In the genomic region with DNA sequence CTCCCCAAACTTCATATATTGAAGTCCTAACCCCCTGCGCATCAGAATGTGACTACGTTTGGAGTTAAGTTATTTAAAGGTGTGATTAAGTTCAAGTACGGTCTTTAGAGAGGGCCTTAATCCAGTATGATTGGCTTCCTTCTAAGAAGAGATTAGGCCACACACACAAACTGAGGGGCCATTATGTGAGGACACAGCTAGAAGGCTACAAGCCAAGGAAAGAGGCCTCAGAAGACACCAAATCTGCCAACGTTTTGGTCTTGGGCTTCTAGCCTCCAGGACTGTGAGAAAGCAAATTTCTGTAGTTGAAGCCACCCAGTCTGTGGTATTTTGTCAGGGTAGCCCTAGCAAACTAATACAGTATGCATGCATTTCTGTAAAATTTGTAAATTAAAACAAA, we compare ENCODE assay signal across 1 cellular context.
TF ChIP-seq lines count a peak whose summit lies in the region.

No MANE protein-coding gene starts in this region.

TF ChIP-seq in K562, 482 proteins besides CTCF, POLR2A, EP300 and RAD21:
- TF ChIP-seq EZH2 (IDR thresholded peaks at IDR 0.05; ENCODE audit: borderline replicate concordance, low read depth, low read length) (no peak), ZNF316 (IDR thresholded peaks at IDR 0.05) (no peak), COPS2 (conservative IDR thresholded peaks at IDR 0.05) (no peak), TAF15 (IDR thresholded peaks at IDR 0.05; ENCODE audit: low read depth, low read length) (no peak), TSHZ1 (CRISPR knock-in tag; IDR thresholded peaks at IDR 0.05) (no peak), CBX2 (IDR thresholded peaks at IDR 0.05; ENCODE audit: insufficient read depth, low read length, poor library complexity, severe bottlenecking) (no peak), FOXA1 (IDR thresholded peaks at IDR 0.05; ENCODE audit: borderline replicate concordance) (no peak), DMBX1 (CRISPR knock-in tag; IDR thresholded peaks at IDR 0.05; ENCODE audit: borderline replicate concordance) (no peak), ZFP1 (CRISPR knock-in tag; IDR thresholded peaks at IDR 0.05) (no peak), ATF7 (IDR thresholded peaks at IDR 0.05) (no peak), GABPA (tag; conservative IDR thresholded peaks at IDR 0.05; ENCODE audit: low read depth) (no peak)
